In genomic region chr12:122861586-122861970, GRCh38 we compare ENCODE assay signal across 1 cellular context.
TF ChIP-seq lines count a peak whose summit lies in the region.

No MANE protein-coding gene starts in this region.

TF ChIP-seq in liver, 16 proteins besides CTCF, POLR2A, EP300 and RAD21 (continued from another document):
- TF ChIP-seq REST (IDR thresholded peaks at IDR 0.05) (no peak), JUND (IDR thresholded peaks at IDR 0.05) (no peak), YY1 (IDR thresholded peaks at IDR 0.05) (no peak), HNF4A (conservative IDR thresholded peaks at IDR 0.05) (no peak)
